In the genomic region with DNA sequence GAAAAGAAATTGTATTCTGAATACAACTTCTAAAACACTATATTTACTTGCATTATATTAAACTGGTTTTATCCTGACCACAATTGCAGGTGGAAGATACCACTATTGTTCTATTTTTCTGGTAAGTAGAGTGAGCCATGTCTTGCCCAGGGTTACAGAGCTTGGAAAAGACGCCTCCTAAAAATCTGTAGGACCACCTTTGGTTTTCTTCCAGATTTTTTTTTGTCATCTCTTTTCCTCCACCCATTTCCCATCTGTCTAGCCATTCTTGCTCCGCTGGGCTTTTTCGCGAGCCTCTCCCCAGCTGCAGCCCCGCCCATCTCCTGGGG, we compare ENCODE assay signal across 8 cellular contexts. TPM values are rescaled to one million over a fixed set of nuclear protein-coding genes. Genes with fewer than 3 reads are reported as not detected.
DNase-seq lines count a peak whose midpoint lies in the region; ATAC-seq, FAIRE-seq and TF ChIP-seq lines count a peak whose summit lies in the region.

No MANE protein-coding gene starts in this region.

- no peak for ATAC-seq in activated naive CD8-positive, alpha-beta T cell treated with anti-CD3 and anti-CD28 coated beads, Interleukin-2, amount 10 ng/mL, durations not matched to agents 7 days and 5 days (ENCODE audit: low read depth)
- no peak for ATAC-seq in naive thymus-derived CD4-positive, alpha-beta T cell
- no peak for ATAC-seq in GM18505 (IDR thresholded peaks at IDR 0.05; ENCODE audit: unreplicated experiment)

- no peaks in the 10 kb centered on the region; the same call in 1 of the 2 replicates for H3K36me3 ChIP-seq in HAP-1 (replicated peaks)
- peaks cover 0 to 8% (median 0%) of the 10 kb centered on the region in 3 experiments for H3K36me3 ChIP-seq in naive thymus-derived CD4-positive, alpha-beta T cell (ENCODE audit: control insufficient read depth in 2 of 3, insufficient read depth in 3 of 3, low read length in 3 of 3)

- no peaks in the 10 kb centered on the region for H3K36me3 Mint-ChIP-seq in activated naive CD8-positive, alpha-beta T cell treated with anti-CD3 and anti-CD28 coated beads, Interleukin-2, amount 10 ng/mL, durations not matched to agents 7 days and 5 days
- H3K36me3 Mint-ChIP-seq in naive thymus-derived CD4-positive, alpha-beta T cell = peaks cover 0 to 1% (median 0%) of the 10 kb centered on the region in 5 donors

- TF ChIP-seq POLR2A in GM18505 (IDR thresholded peaks at IDR 0.05; ENCODE audit: borderline replicate concordance, extremely low read depth, insufficient read depth, insufficient read length) = no peak

- H3K4me1 Mint-ChIP-seq in activated naive CD8-positive, alpha-beta T cell treated with anti-CD3 and anti-CD28 coated beads, Interleukin-2, amount 10 ng/mL, durations not matched to agents 7 days and 5 days = peaks cover 12% of the 10 kb centered on the region
- H3K4me1 Mint-ChIP-seq in naive thymus-derived CD4-positive, alpha-beta T cell = peaks cover 0 to 12% (median 0%) of the 10 kb centered on the region in 7 donors

- no peak for TF ChIP-seq CTCF in AG10803 (conservative IDR thresholded peaks at IDR 0.05; ENCODE audit: low read length)

- CTCF ChIA-PET in naive thymus-derived CD4-positive, alpha-beta T cell (lab: Charles Lee) = interaction anchor here (0.6 to 1.2 kb wide), 2 partner anchors 13 to 122 kb away, joined by 3 read pairs; no protein-coding TSS in a partner anchor

- H3K4me3 ChIP-seq in AG10803 (ENCODE audit: low read length) (peak overlapping the region; percentile 27), HAP-1 (peak overlapping the region; percentile 99)
- H3K4me3 ChIP-seq in naive thymus-derived CD4-positive, alpha-beta T cell (ENCODE audit: low read length) = peak overlapping the region; percentile 69

- in situ Hi-C loops in HAP-1 (cut with MboI; ENCODE audit: low sequenced_read_pairs) = no loop called here

- POLR2A ChIA-PET in activated naive CD8-positive, alpha-beta T cell treated with anti-CD3 and anti-CD28 coated beads, Interleukin-2, amount 10 ng/mL, durations not matched to agents 7 days and 5 days (lab: Charles Lee) = interaction anchor here (1.2 to 1.7 kb wide), 5 partner anchors 45 to 357 kb away, joined by 3 to 16 read pairs (median 8); a partner anchor contains a TSS
- POLR2A ChIA-PET in naive thymus-derived CD4-positive, alpha-beta T cell (lab: Charles Lee) = interaction anchor here (0.6 kb wide), 1 partner anchor 89 kb away, joined by 3 read pairs; no protein-coding TSS in a partner anchor

- H3K9me3 Mint-ChIP-seq in activated naive CD8-positive, alpha-beta T cell treated with anti-CD3 and anti-CD28 coated beads, Interleukin-2, amount 10 ng/mL, durations not matched to agents 7 days and 5 days = no peaks in the 10 kb centered on the region
- no peaks in the 10 kb centered on the region for H3K9me3 Mint-ChIP-seq in naive thymus-derived CD4-positive, alpha-beta T cell

- H3K27ac Mint-ChIP-seq in activated naive CD8-positive, alpha-beta T cell treated with anti-CD3 and anti-CD28 coated beads, Interleukin-2, amount 10 ng/mL, durations not matched to agents 7 days and 5 days = no peak overlapping the region
- peak overlapping the region in 7 of 9 donors; percentile 13 to 86 (median 56) for H3K27ac Mint-ChIP-seq in naive thymus-derived CD4-positive, alpha-beta T cell

- H3K4me1 ChIP-seq in HAP-1 = peaks cover 17% of the 10 kb centered on the region
- peaks cover 17 to 21% of the 10 kb centered on the region in 2 donors for H3K4me1 ChIP-seq in naive thymus-derived CD4-positive, alpha-beta T cell (ENCODE audit: control insufficient read depth in 2 of 2, insufficient read depth in 2 of 2, low read length in 2 of 2)

- H3K9me3 ChIP-seq in HAP-1 = no peaks in the 10 kb centered on the region
- no peaks in the 10 kb centered on the region for H3K9me3 ChIP-seq in naive thymus-derived CD4-positive, alpha-beta T cell (ENCODE audit: control insufficient read depth in 2 of 3, low read length in 3 of 3)

- peak overlapping the region; percentile 93 for H3K27ac ChIP-seq in naive thymus-derived CD4-positive, alpha-beta T cell (ENCODE audit: low read depth, low read length)

- no peak for DNase-seq in AG10803 (ENCODE audit: low read depth)
- no peak for DNase-seq in HAP-1 (ENCODE audit: low spot score in 2 of 2)
- DNase-seq in activated naive CD8-positive, alpha-beta T cell treated with anti-CD3 and anti-CD28 coated beads, Interleukin-2, amount 10 ng/mL, durations not matched to agents 7 days and 5 days = no peak
- no peak for DNase-seq in naive thymus-derived CD4-positive, alpha-beta T cell
- no peak for DNase-seq in NCI-H774 (lab: John Stamatoyannopoulos, UW)
- DNase-seq in OCI-M1 (lab: John Stamatoyannopoulos, UW) = no peak
- DNase-seq in RCC 7860 (ENCODE audit: low spot score) = no peak

- H3K4me3 Mint-ChIP-seq in activated naive CD8-positive, alpha-beta T cell treated with anti-CD3 and anti-CD28 coated beads, Interleukin-2, amount 10 ng/mL, durations not matched to agents 7 days and 5 days = peak overlapping the region; percentile 91
- peak overlapping the region in 7 of 10 donors; percentile 72 to 95 (median 86) for H3K4me3 Mint-ChIP-seq in naive thymus-derived CD4-positive, alpha-beta T cell

- peaks cover 4% of the 10 kb centered on the region for H3K27me3 Mint-ChIP-seq in activated naive CD8-positive, alpha-beta T cell treated with anti-CD3 and anti-CD28 coated beads, Interleukin-2, amount 10 ng/mL, durations not matched to agents 7 days and 5 days
- peaks cover 0 to 6% (median 0%) of the 10 kb centered on the region in 5 donors for H3K27me3 Mint-ChIP-seq in naive thymus-derived CD4-positive, alpha-beta T cell

- H3K27me3 ChIP-seq in HAP-1 (ENCODE audit: low read depth) = no peaks in the 10 kb centered on the region
- H3K27me3 ChIP-seq in naive thymus-derived CD4-positive, alpha-beta T cell (ENCODE audit: control insufficient read depth in 2 of 2, insufficient read depth in 2 of 2, low read length in 2 of 2) = no peaks in the 10 kb centered on the region

- intact Hi-C loops in naive thymus-derived CD4-positive, alpha-beta T cell (cut with micrococcal nuclease) = loop anchor here (1.0 to 10.0 kb wide), 9 partner anchors 44 to 1612 kb away; a partner anchor contains a TSS

- FAIRE-seq in RCC 7860 (lab: Jason Lieb, UNC) = no peak

RNA-seq across cellular contexts. Expression of a gene that starts 0.3 kb away (rescaled TPM):
- 10 to 100 TPM; 33.9 to 40.8 TPM for total RNA-seq in activated naive CD8-positive, alpha-beta T cell treated with anti-CD3 and anti-CD28 coated beads, Interleukin-2, amount 10 ng/mL, durations not matched to agents 7 days and 5 days
- 10 to 100 TPM; 33.2 to 88.7 (median 64.6) TPM for total RNA-seq in naive thymus-derived CD4-positive, alpha-beta T cell
- polyA plus RNA-seq in naive thymus-derived CD4-positive, alpha-beta T cell = 10 to 100 TPM; 14.2 to 24.5 TPM

RNA-seq across cellular contexts. Expression of a gene that starts 44.6 kb away (rescaled TPM):
- total RNA-seq in activated naive CD8-positive, alpha-beta T cell treated with anti-CD3 and anti-CD28 coated beads, Interleukin-2, amount 10 ng/mL, durations not matched to agents 7 days and 5 days = 10 to 100 TPM; 88.6 to 91.5 TPM
- total RNA-seq in naive thymus-derived CD4-positive, alpha-beta T cell = 100 to 1,000 TPM in 1 of 5 experiments, 10 to 100 TPM in 4; 90.2 to 101 (median 93.8) TPM
- 10 to 100 TPM; 48.7 to 79.3 TPM for polyA plus RNA-seq in naive thymus-derived CD4-positive, alpha-beta T cell

Comparison
In these comparisons a context has a peak if more than half of its experiments do, and no peak if none do; other contexts are left out.
1. H3K4me3 ChIP-seq: peak in every context shown above with its lines; median percentile 99 in HAP-1; 69 in naive thymus-derived CD4-positive, alpha-beta T cell; 27 in AG10803.